20 cellular contexts compared by ENCODE assay signal in the genomic region with DNA sequence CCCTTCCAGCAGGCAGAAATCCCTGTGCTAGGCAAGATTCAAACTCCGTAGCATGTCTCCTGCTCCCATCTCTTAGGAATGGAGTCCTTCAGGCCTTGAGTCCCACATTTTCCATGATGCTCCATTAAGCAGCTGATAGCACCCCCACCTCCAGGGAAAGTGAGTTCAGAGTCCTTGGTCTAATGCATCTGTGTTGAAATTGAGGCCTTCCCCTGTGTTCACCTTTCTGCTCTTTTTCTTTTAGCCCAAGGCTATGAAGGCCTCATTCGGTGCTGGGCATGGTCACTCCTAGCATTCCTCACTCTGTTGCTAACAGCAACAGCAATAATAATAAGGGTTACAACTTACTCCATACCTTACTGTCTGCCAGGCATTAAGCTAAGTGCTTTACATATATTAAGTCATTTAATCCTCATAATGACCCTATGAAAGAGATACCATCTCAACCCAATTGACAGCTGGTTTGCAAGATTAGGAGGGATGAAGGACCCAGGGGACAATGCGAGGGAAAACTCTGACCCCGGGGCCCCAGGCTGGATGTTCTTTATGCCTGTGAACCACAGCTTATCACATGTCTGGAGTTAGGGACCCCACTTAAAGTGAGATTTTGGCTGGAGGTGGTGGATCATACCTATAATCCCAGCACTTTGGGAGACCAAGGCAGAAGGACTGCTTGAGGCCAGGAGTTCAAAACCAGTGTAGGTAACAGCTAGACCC. TPM values are rescaled to one million over a fixed set of nuclear protein-coding genes. Genes with fewer than 3 reads are reported as not detected.
A peak's percentile ranks its signal among the peaks of the same experiment; 100 is the strongest.
DNase-seq lines count a peak whose midpoint lies in the region; ATAC-seq and TF ChIP-seq lines count a peak whose summit lies in the region.
"Had no signal": no experiment of that assay in that cellular context is flagged by ENCODE, and none has a peak within 500 bp of the region (broad histone marks: within the 10 kb centered on the region; RNA-seq: fewer than 3 reads in every experiment).

No MANE protein-coding gene starts in this region.

- no peak overlapping the region for H2BK120ac ChIP-seq in mesenchymal stem cell (ENCODE audit: low read depth, low read length)

- no peak overlapping the region for H3K4me3 Mint-ChIP-seq in CD4-positive, alpha-beta memory T cell
- H3K4me3 Mint-ChIP-seq: activated T-helper 17 cell treated with anti-CD3 and anti-CD28 coated beads, Interleukin-2, amount 50 U/mL, for 72 hours; immature natural killer cell had no signal

- POLR2A ChIA-PET in HEK293 (lab: Yijun Ruan, JAX): interaction anchor here (0.6 to 1.1 kb wide), 2 partner anchors 12 to 51 kb away, joined by 4 to 7 read pairs; partner anchors contain the start of gene AP5S1
- POLR2A ChIA-PET in CD4-positive, alpha-beta memory T cell (lab: Charles Lee; ENCODE audit: partially characterized antibody): interaction anchor here (0.6 kb wide), 1 partner anchor 8 kb away, joined by 3 read pairs; no protein-coding TSS in a partner anchor

- CTCF ChIA-PET in HEK293 (lab: Yijun Ruan, JAX): interaction anchor here (1.0 to 1.1 kb wide), 2 partner anchors 24 to 172 kb away, joined by 3 read pairs; no protein-coding TSS in a partner anchor
- CTCF ChIA-PET in CD4-positive, alpha-beta memory T cell (lab: Charles Lee; ENCODE audit: partially characterized antibody): interaction anchor here (1.2 to 1.6 kb wide), 3 partner anchors 14 to 17 kb away, joined by 3 to 4 read pairs (median 3); no protein-coding TSS in a partner anchor

- H3K4me1 ChIP-seq in HEK293 (ENCODE audit: control insufficient read depth, insufficient read depth, low read length) (no peaks in the 10 kb centered on the region; the same call in 1 of the 2 replicates), mesenchymal stem cell (ENCODE audit: control insufficient read depth, insufficient read depth, low read depth, low read length) (peaks cover 4% of the 10 kb centered on the region)
- no peaks in the 10 kb centered on the region for H3K4me1 ChIP-seq in CD4-positive, alpha-beta memory T cell (ENCODE audit: insufficient read depth, low read length)
- H3K4me1 ChIP-seq: lower lobe of right lung had no signal

- H4K8ac ChIP-seq in mesenchymal stem cell (ENCODE audit: low read length): no peak overlapping the region

- no peak overlapping the region for H3K23ac ChIP-seq in mesenchymal stem cell (ENCODE audit: low read length in 2 of 2)

- H3K18ac ChIP-seq in mesenchymal stem cell (ENCODE audit: low read depth in 1 of 2, low read length in 2 of 2): no peak overlapping the region

- WGBS in mesenchymal stem cell: 99% methylated on average over 4 of the region's 4 CpGs

- no peak overlapping the region for H3K4me2 ChIP-seq in mesenchymal stem cell (ENCODE audit: low read length, poor library complexity, severe bottlenecking)

- H2BK15ac ChIP-seq in mesenchymal stem cell (ENCODE audit: low read depth, poor library complexity, severe bottlenecking): no peak overlapping the region

- peaks cover 16 to 42% of the 10 kb centered on the region in 2 donors for H3K36me3 Mint-ChIP-seq in CD4-positive, alpha-beta memory T cell
- H3K36me3 Mint-ChIP-seq: naive B cell had no signal

- no peak for ATAC-seq in HG03460 (IDR thresholded peaks at IDR 0.05; ENCODE audit: unreplicated experiment)
- ATAC-seq: activated T-helper 17 cell treated with anti-CD3 and anti-CD28 coated beads, Interleukin-2, amount 50 U/mL, for 72 hours; lower lobe of right lung had no signal

- H3K4me1 Mint-ChIP-seq in CD4-positive, alpha-beta memory T cell: peaks cover 4 to 23% (median 7%) of the 10 kb centered on the region in 4 donors

- H2BK12ac ChIP-seq in mesenchymal stem cell (ENCODE audit: low read length in 2 of 2): no peak overlapping the region

- no peak overlapping the region for H3K4ac ChIP-seq in mesenchymal stem cell (ENCODE audit: low read depth in 1 of 2, low read length in 2 of 2)

- H2AFZ ChIP-seq in mesenchymal stem cell (ENCODE audit: low read depth, low read length): no peak overlapping the region

- H3K27me3 Mint-ChIP-seq in CD4-positive, alpha-beta memory T cell: no peaks in the 10 kb centered on the region
- H3K27me3 Mint-ChIP-seq: activated T-helper 17 cell treated with anti-CD3 and anti-CD28 coated beads, Interleukin-2, amount 50 U/mL, for 72 hours; naive B cell had no signal

- H3K9me3 ChIP-seq in HEK293 (ENCODE audit: control insufficient read depth, insufficient read depth, low read depth, low read length) (no peaks in the 10 kb centered on the region), WERI-Rb-1 (ENCODE audit: severe bottlenecking) (peaks cover 2% of the 10 kb centered on the region), mesenchymal stem cell (ENCODE audit: control insufficient read depth, low read length) (no peaks in the 10 kb centered on the region)
- no peaks in the 10 kb centered on the region for H3K9me3 ChIP-seq in CD4-positive, alpha-beta memory T cell (ENCODE audit: control insufficient read depth in 1 of 2, low read length in 2 of 2)
- H3K9me3 ChIP-seq: lower lobe of right lung had no signal

- no peak overlapping the region for H3K14ac ChIP-seq in mesenchymal stem cell (ENCODE audit: low read length in 2 of 2)

- peak overlapping the region in 3 of 7 donors; percentile 20 to 27 (median 25) for H3K27ac Mint-ChIP-seq in CD4-positive, alpha-beta memory T cell

- H3K9me3 Mint-ChIP-seq in CD4-positive, alpha-beta memory T cell: peaks cover 0 to 1% (median 0%) of the 10 kb centered on the region in 8 donors
- H3K9me3 Mint-ChIP-seq: activated T-helper 17 cell treated with anti-CD3 and anti-CD28 coated beads, Interleukin-2, amount 50 U/mL, for 72 hours; immature natural killer cell; naive B cell had no signal

- H2BK5ac ChIP-seq in mesenchymal stem cell (ENCODE audit: low read depth, low read length, poor library complexity, severe bottlenecking): no peak overlapping the region

- TF ChIP-seq CTCF in HEK293 (tag by site-specific recombination; IDR thresholded peaks at IDR 0.05): no peak
- TF ChIP-seq CTCF in WERI-Rb-1 (IDR thresholded peaks at IDR 0.05; ENCODE audit: low read depth, low read length): no peak

- H3K27me3 ChIP-seq in WERI-Rb-1 (ENCODE audit: insufficient read depth, low read depth, severe bottlenecking): no peaks in the 10 kb centered on the region
- H3K27me3 ChIP-seq in mesenchymal stem cell (ENCODE audit: control insufficient read depth in 1 of 2, insufficient read depth in 1 of 2, low read length in 2 of 2): no peaks in the 10 kb centered on the region
- H3K27me3 ChIP-seq in CD4-positive, alpha-beta memory T cell (ENCODE audit: insufficient read depth, low read length): no peaks in the 10 kb centered on the region

- H3K36me3 ChIP-seq in HEK293 (ENCODE audit: control insufficient read depth in 2 of 2, insufficient read depth in 1 of 2, low read length in 2 of 2): peaks cover 12 to 49% of the 10 kb centered on the region in 2 experiments; a peak in 2 of 3 replicates
- H3K36me3 ChIP-seq in WERI-Rb-1: peaks cover 21% of the 10 kb centered on the region
- H3K36me3 ChIP-seq in mesenchymal stem cell (ENCODE audit: control insufficient read depth in 1 of 2, insufficient read depth in 2 of 2, low read depth in 1 of 2, low read length in 2 of 2): peaks cover 47 to 78% of the 10 kb centered on the region in 2 experiments
- H3K36me3 ChIP-seq in CD4-positive, alpha-beta memory T cell (ENCODE audit: insufficient read depth, low read length): peaks cover 14% of the 10 kb centered on the region

- H3K9ac ChIP-seq in mesenchymal stem cell (ENCODE audit: low read length): peak overlapping the region; percentile 12

- H3K4me3 ChIP-seq in HEK293 (ENCODE audit: low read depth, low read length) (no peak overlapping the region), WERI-Rb-1 (ENCODE audit: low read depth, low read length) (no peak overlapping the region), mesenchymal stem cell (ENCODE audit: insufficient read depth in 1 of 2, low read depth in 1 of 2, low read length in 2 of 2) (no peak overlapping the region)
- no peak overlapping the region for H3K4me3 ChIP-seq in CD4-positive, alpha-beta memory T cell (ENCODE audit: low read length in 2 of 2)
- H3K4me3 ChIP-seq: lower lobe of right lung had no signal

- no peak overlapping the region for H4K91ac ChIP-seq in mesenchymal stem cell (ENCODE audit: low read length)

- DNase-seq in Caki2 (ENCODE audit: low read depth) (peak; percentile 57), WERI-Rb-1 (peak; percentile 57), mesenchymal stem cell (peak; percentile 84), dermis blood vessel endothelial cell (no peak)
- DNase-seq in activated effector memory CD4-positive, alpha-beta T cell treated with anti-CD3 and anti-CD28 coated beads, Interleukin-2, amount 50 U/mL, for 16 hours: no peak
- no peak for DNase-seq in CD4-positive, alpha-beta memory T cell
- DNase-seq: activated CD4-positive, CD25-positive, alpha-beta regulatory T cell treated with anti-CD3 and anti-CD28 coated beads, Interleukin-2, amount 50 U/mL, for 72 hours; COR-L47; head of caudate nucleus; immature natural killer cell; lower lobe of right lung; naive B cell; NCI-H1930; NCI-H748 treated with DMSO at 0.1 percent for 48 hours; small intestine; stimulated activated CD4-positive, alpha-beta T cell treated with anti-CD3 and anti-CD28 coated beads, Interleukin-4, amount 100 ng/mL, for 4 hours; T1000 had no signal

- H3K79me1 ChIP-seq in mesenchymal stem cell (replicated peaks; ENCODE audit: low read length, poor library complexity, severe bottlenecking): peaks cover 42% of the 10 kb centered on the region

- intact Hi-C loops in CD4-positive, alpha-beta memory T cell (cut with micrococcal nuclease): no loop called here

- no peak overlapping the region for H2AK5ac ChIP-seq in mesenchymal stem cell (ENCODE audit: low read length, severe bottlenecking)

- H3K27ac ChIP-seq in HEK293 (ENCODE audit: extremely low read depth, low read depth, low read length): peak overlapping the region; percentile 39; the same call in 1 of the 2 replicates
- peak overlapping the region; percentile 13 for H3K27ac ChIP-seq in WERI-Rb-1
- H3K27ac ChIP-seq in mesenchymal stem cell (ENCODE audit: low read length, poor library complexity, severe bottlenecking): no peak overlapping the region
- no peak overlapping the region for H3K27ac ChIP-seq in CD4-positive, alpha-beta memory T cell (ENCODE audit: low read depth, low read length)
- H3K27ac ChIP-seq: lower lobe of right lung had no signal

- in situ Hi-C loops in Caki2 (cut with HindIII; ENCODE audit: low pct_unique_long_range_greater_than_20kb, low sequenced_read_pairs): no loop called here

RNA-seq across cellular contexts. Expression of gene PANK2, which starts 17.5 kb away (rescaled TPM):
- 48.8 TPM in 2 replicates for total RNA-seq in Caki2 (2014; rRNA removed; shearing (Covaris generic); ENCODE audit: low replicate concordance)
- polyA plus RNA-seq in mesenchymal stem cell (2013, experiment 1 of 2): 21.4 TPM
- 21.4 TPM for polyA plus RNA-seq in mesenchymal stem cell (2013, experiment 2 of 2)
- 63.3 and 77.8 TPM in 2 replicates for total RNA-seq in dermis blood vessel endothelial cell
- 10 to 100 TPM; 71.4 to 80.5 TPM for total RNA-seq in CD4-positive, alpha-beta memory T cell
- polyA plus RNA-seq in CD4-positive, alpha-beta memory T cell: 10 to 100 TPM; 48.5 to 54.3 TPM

RNA-seq across cellular contexts. Expression of gene MAVS, which starts 25.1 kb away (rescaled TPM):
- 10.0 and 12.1 TPM in 2 replicates for total RNA-seq in Caki2 (2014; rRNA removed; shearing (Covaris generic); ENCODE audit: low replicate concordance)
- 22.4 TPM for polyA plus RNA-seq in mesenchymal stem cell (2013, experiment 1 of 2)
- 21.0 TPM for polyA plus RNA-seq in mesenchymal stem cell (2013, experiment 2 of 2)
- 21.4 and 35.7 TPM in 2 replicates for total RNA-seq in dermis blood vessel endothelial cell
- total RNA-seq in CD4-positive, alpha-beta memory T cell: 10 to 100 TPM; 45.2 to 49.3 TPM
- 1 to 10 TPM; 1.2 to 8.5 TPM for polyA plus RNA-seq in CD4-positive, alpha-beta memory T cell

RNA-seq across cellular contexts. Expression of gene AP5S1, which starts 51.4 kb away (rescaled TPM):
- total RNA-seq in Caki2 (2014; rRNA removed; shearing (Covaris generic); ENCODE audit: low replicate concordance): 18.4 and 31.0 TPM in 2 replicates
- polyA plus RNA-seq in mesenchymal stem cell (2013, experiment 1 of 2): 9.4 TPM
- polyA plus RNA-seq in mesenchymal stem cell (2013, experiment 2 of 2): 9.5 TPM
- total RNA-seq in dermis blood vessel endothelial cell: 22.3 and 31.6 TPM in 2 replicates
- total RNA-seq in CD4-positive, alpha-beta memory T cell: 10 to 100 TPM; 10.4 to 11.1 TPM
- 10 to 100 TPM; 14.5 to 16.8 TPM for polyA plus RNA-seq in CD4-positive, alpha-beta memory T cell

Comparison
In these comparisons a context has a peak if more than half of its experiments do, and no peak if none do; other contexts are left out.
1. DNase-seq: peak in Caki2 (single experiment), WERI-Rb-1 (single experiment) and mesenchymal stem cell (single experiment); none in activated effector memory CD4-positive, alpha-beta T cell treated with anti-CD3 and anti-CD28 coated beads, Interleukin-2, amount 50 U/mL, for 16 hours (single experiment), dermis blood vessel endothelial cell (single experiment) and CD4-positive, alpha-beta memory T cell (0 of 5).
2. H3K27ac ChIP-seq: peak in HEK293 (single experiment) and WERI-Rb-1 (single experiment); none in mesenchymal stem cell (single experiment) and CD4-positive, alpha-beta memory T cell (single experiment).